In genomic region chr3:188003188-188004171, GRCh38 we compare ENCODE assay signal across 1 cellular context.
A peak's percentile ranks its signal among the peaks of the same experiment; 100 is the strongest.
TF ChIP-seq lines count a peak whose summit lies in the region.

No MANE protein-coding gene starts in this region.

TF ChIP-seq in HepG2, 621 proteins besides CTCF, POLR2A, EP300 and RAD21 (continued from another document and continues in another):
- TF ChIP-seq ZNF687 (CRISPR knock-in tag; IDR thresholded peaks at IDR 0.05): peak; percentile 44; the same call in 1 of the 2 replicates
- no peak for TF ChIP-seq HOXA7 (CRISPR knock-in tag; IDR thresholded peaks at IDR 0.05)
- no peak for TF ChIP-seq ELF4 (CRISPR knock-in tag; IDR thresholded peaks at IDR 0.05; ENCODE audit: borderline replicate concordance)
- no peak for TF ChIP-seq CHCHD3 (CRISPR knock-in tag; IDR thresholded peaks at IDR 0.05)
- TF ChIP-seq ZNF225 (CRISPR knock-in tag; IDR thresholded peaks at IDR 0.05): no peak
- TF ChIP-seq SNAPC4 (CRISPR knock-in tag; IDR thresholded peaks at IDR 0.05): no peak
- TF ChIP-seq ZNF124 (CRISPR knock-in tag; IDR thresholded peaks at IDR 0.05): no peak; the same call in 1 of the 2 replicates
- TF ChIP-seq REST (IDR thresholded peaks at IDR 0.05; ENCODE audit: borderline replicate concordance in 1 of 2, low read depth in 1 of 2, low read length in 2 of 2): peak in 1 of 2 experiments; percentile 34; a peak in 1 of 4 replicates
- TF ChIP-seq PCBP1 (IDR thresholded peaks at IDR 0.05; ENCODE audit: borderline replicate concordance, low read depth, low read length): no peak
- no peak for TF ChIP-seq MAFG (CRISPR knock-in tag; IDR thresholded peaks at IDR 0.05)
- TF ChIP-seq ZNF713 (CRISPR knock-in tag; IDR thresholded peaks at IDR 0.05): no peak
- TF ChIP-seq TAF1 (CRISPR knock-in tag; IDR thresholded peaks at IDR 0.05): peak; percentile 67
- no peak for TF ChIP-seq NFKB2 (CRISPR knock-in tag; IDR thresholded peaks at IDR 0.05; ENCODE audit: borderline replicate concordance)
- 0 out of 2 replicates have a peak, but pooled peaks have one; percentile 50 for TF ChIP-seq ZNF709 (CRISPR knock-in tag; IDR thresholded peaks at IDR 0.05)
- TF ChIP-seq ZBTB40 (IDR thresholded peaks at IDR 0.05): no peak
- TF ChIP-seq ZBTB40 (CRISPR knock-in tag; IDR thresholded peaks at IDR 0.05): peak; percentile 15; the same call in 1 of the 2 replicates
- no peak for TF ChIP-seq MYC (CRISPR knock-in tag; IDR thresholded peaks at IDR 0.05; ENCODE audit: borderline replicate concordance)
- TF ChIP-seq GABPA (IDR thresholded peaks at IDR 0.05; ENCODE audit: low read depth, low read length): no peak
- TF ChIP-seq GABPA (CRISPR knock-in tag; IDR thresholded peaks at IDR 0.05; ENCODE audit: low read depth): peak; percentile 28; the same call in 1 of the 2 replicates
- TF ChIP-seq ZNF558 (CRISPR knock-in tag; IDR thresholded peaks at IDR 0.05; ENCODE audit: borderline replicate concordance): no peak
- peak; percentile 83 for TF ChIP-seq MAFF (IDR thresholded peaks at IDR 0.05; ENCODE audit: low read depth, low read length)
- no peak for TF ChIP-seq SAFB2 (CRISPR knock-in tag; IDR thresholded peaks at IDR 0.05; ENCODE audit: borderline replicate concordance, low read depth)
- TF ChIP-seq IRF9 (CRISPR knock-in tag; IDR thresholded peaks at IDR 0.05; ENCODE audit: borderline replicate concordance): no peak
- no peak for TF ChIP-seq HHEX (CRISPR knock-in tag; IDR thresholded peaks at IDR 0.05)
- no peak for TF ChIP-seq SP2 (CRISPR knock-in tag; IDR thresholded peaks at IDR 0.05)
- TF ChIP-seq RFXAP (CRISPR knock-in tag; IDR thresholded peaks at IDR 0.05; ENCODE audit: borderline replicate concordance): no peak
- 0 out of 2 replicates have a peak, but pooled peaks have one; percentile 60 for TF ChIP-seq MTF2 (CRISPR knock-in tag; IDR thresholded peaks at IDR 0.05; ENCODE audit: borderline replicate concordance)
- TF ChIP-seq ZBTB2 (CRISPR knock-in tag; IDR thresholded peaks at IDR 0.05; ENCODE audit: low read depth): no peak
- TF ChIP-seq ZSCAN12 (CRISPR knock-in tag; IDR thresholded peaks at IDR 0.05): no peak
- TF ChIP-seq XRCC5 (optimal IDR thresholded peaks at IDR 0.05; ENCODE audit: low read length): no peak
- TF ChIP-seq CCAR2 (optimal IDR thresholded peaks at IDR 0.05; ENCODE audit: low read depth, low read length): no peak
